In genomic region chr6:451847-452246, GRCh38 we compare ENCODE assay signal across 19 cellular contexts.
"Had no signal": no experiment of that assay in that cellular context is flagged by ENCODE, and none has a peak within 500 bp of the region (broad histone marks: within the 10 kb centered on the region; RNA-seq: fewer than 3 reads in every experiment).

No MANE protein-coding gene starts in this region.

- H3K4me3 ChIP-seq: esophagus muscularis mucosa, gastroesophageal sphincter, lung, thyroid gland, upper lobe of left lung, uterus had no signal

- H3K4me1 ChIP-seq: thyroid gland, upper lobe of left lung, uterus had no signal

- H3K36me3 Mint-ChIP-seq: immature natural killer cell had no signal

- H3K4me3 Mint-ChIP-seq: immature natural killer cell; naive thymus-derived CD4-positive, alpha-beta T cell had no signal

- H3K27me3 ChIP-seq: neutrophil, thyroid gland, upper lobe of left lung, uterus had no signal

- ATAC-seq: left colon; left ventricle myocardium superior; naive thymus-derived CD4-positive, alpha-beta T cell had no signal

- H3K27ac ChIP-seq: epithelial cell of prostate, esophagus muscularis mucosa, gastroesophageal sphincter, neutrophil, thyroid gland, upper lobe of left lung, uterus had no signal

- DNase-seq: effector memory CD4-positive, alpha-beta T cell; glutamatergic neuron; immature natural killer cell; left colon; left ventricle myocardium superior; mesendoderm; small intestine; stimulated activated CD4-positive, alpha-beta T cell treated with anti-CD3 and anti-CD28 coated beads, Interleukin-12 subunit alpha, Interleukin-12 subunit beta, amount 100 ng/mL, for 4 hours; stimulated activated naive CD4-positive, alpha-beta T cell; thyroid gland; upper lobe of left lung; uterus had no signal

- H3K27ac Mint-ChIP-seq: immature natural killer cell had no signal

- FAIRE-seq: endometrium, small intestine had no signal

- H3K36me3 ChIP-seq: esophagus muscularis mucosa, gastroesophageal sphincter, neutrophil, thyroid gland, upper lobe of left lung, uterus had no signal

- H3K9me3 ChIP-seq: esophagus muscularis mucosa, neutrophil, thyroid gland, upper lobe of left lung, uterus had no signal
